Comparison of ENCODE assay signal across 17 cellular contexts in the genomic region with DNA sequence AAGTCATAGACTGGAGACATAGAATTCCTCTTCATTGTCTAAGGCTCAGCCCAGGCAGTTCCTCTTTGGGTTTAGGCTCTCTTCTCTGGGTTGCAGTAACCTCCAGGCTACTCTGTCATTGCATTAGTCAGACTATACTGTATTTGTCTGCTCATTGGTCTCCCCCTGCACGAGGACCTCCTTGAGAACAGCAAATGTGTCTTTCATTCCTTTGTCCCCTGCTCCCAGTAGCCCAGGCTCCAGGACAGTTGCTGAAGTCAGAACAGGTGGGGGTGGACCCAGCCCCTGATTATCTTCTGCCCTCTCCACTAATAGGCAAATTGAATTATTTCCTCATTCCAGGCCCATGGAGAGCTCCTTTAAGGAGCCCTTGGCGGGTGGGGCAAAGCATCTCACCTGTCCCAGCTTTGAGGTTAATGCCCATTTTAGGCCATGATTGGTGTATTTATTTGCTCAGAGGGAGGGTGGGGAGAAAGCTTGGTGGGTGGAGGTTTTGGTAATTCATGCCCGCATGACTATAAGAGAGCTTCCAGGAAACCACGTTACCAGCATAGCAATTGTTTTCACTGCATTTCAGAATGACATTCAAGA. TPM values are rescaled to one million over a fixed set of nuclear protein-coding genes. Genes with fewer than 3 reads are reported as not detected.
DNase-seq lines count a peak whose midpoint lies in the region; ATAC-seq lines count a peak whose summit lies in the region.
"Had no signal": no experiment of that assay in that cellular context is flagged by ENCODE, and none has a peak within 500 bp of the region (broad histone marks: within the 10 kb centered on the region; RNA-seq: fewer than 3 reads in every experiment).

No MANE protein-coding gene starts in this region.

- no peak overlapping the region for H3K4me3 ChIP-seq in aorta (ENCODE audit: low read length in 2 of 2)
- H3K4me3 ChIP-seq: GM12878, left ventricle myocardium inferior had no signal

- WGBS in aorta, 2 donors: 66 to 68% methylated on average over 4 of the region's 4 CpGs

- H3K27me3 Mint-ChIP-seq in effector memory CD8-positive, alpha-beta T cell: peaks cover 7 to 15% of the 10 kb centered on the region in 2 donors

- no peaks in the 10 kb centered on the region for H3K27me3 ChIP-seq in aorta (ENCODE audit: control insufficient read depth in 1 of 2, insufficient read depth in 2 of 2, low read length in 1 of 2)

- ATAC-seq in aorta (ENCODE audit: low FRiP score): no peak
- no peak for ATAC-seq in HG03460 (IDR thresholded peaks at IDR 0.05; ENCODE audit: unreplicated experiment)
- ATAC-seq in effector memory CD8-positive, alpha-beta T cell (replicated peaks): no peak
- ATAC-seq: activated naive CD8-positive, alpha-beta T cell treated with anti-CD3 and anti-CD28 coated beads, Interleukin-2, amount 50 U/mL, for 24 hours; GM12878 had no signal

- peaks cover 12 to 16% of the 10 kb centered on the region in 2 donors for H3K4me1 ChIP-seq in aorta (ENCODE audit: control insufficient read depth in 1 of 2, insufficient read depth in 2 of 2, low read length in 2 of 2)
- H3K4me1 ChIP-seq: parathyroid adenoma had no signal

- intact Hi-C loops in aorta (cut with DNase I): no loop called here

- no peaks in the 10 kb centered on the region for H3K4me1 Mint-ChIP-seq in effector memory CD8-positive, alpha-beta T cell (ENCODE audit: low read depth in 2 of 2)
- H3K4me1 Mint-ChIP-seq: activated naive CD8-positive, alpha-beta T cell treated with anti-CD3 and anti-CD28 coated beads, Interleukin-2, amount 50 U/mL, for 24 hours; CD14-positive monocyte; naive B cell had no signal

- no peak overlapping the region for H3K4me3 Mint-ChIP-seq in effector memory CD8-positive, alpha-beta T cell
- H3K4me3 Mint-ChIP-seq: activated naive CD8-positive, alpha-beta T cell treated with anti-CD3 and anti-CD28 coated beads, Interleukin-2, amount 50 U/mL, for 24 hours; naive B cell had no signal

- no peaks in the 10 kb centered on the region for H3K36me3 Mint-ChIP-seq in effector memory CD8-positive, alpha-beta T cell (ENCODE audit: insufficient read depth)
- H3K36me3 Mint-ChIP-seq: CD14-positive monocyte, naive B cell had no signal

- H3K9me3 Mint-ChIP-seq in effector memory CD8-positive, alpha-beta T cell: no peaks in the 10 kb centered on the region
- H3K9me3 Mint-ChIP-seq: activated naive CD8-positive, alpha-beta T cell treated with anti-CD3 and anti-CD28 coated beads, Interleukin-2, amount 50 U/mL, for 24 hours; naive B cell had no signal

- H3K27ac Mint-ChIP-seq in effector memory CD8-positive, alpha-beta T cell: no peak overlapping the region
- H3K27ac Mint-ChIP-seq: activated naive CD8-positive, alpha-beta T cell treated with anti-CD3 and anti-CD28 coated beads, Interleukin-2, amount 50 U/mL, for 24 hours had no signal

- H3K27ac ChIP-seq in aorta (ENCODE audit: low read depth in 1 of 2, low read length in 2 of 2): peak overlapping the region; percentile 32 to 87
- H3K27ac ChIP-seq: left ventricle myocardium inferior, parathyroid adenoma had no signal

- DNase-seq in NCI-H510A (lab: John Stamatoyannopoulos, UW) (peak; percentile 10), NCI-H510A treated with DMSO at 0.1 percent for 48 hours (lab: John Stamatoyannopoulos, UW) (no peak), NCI-H226 (peak; percentile 39), kidney tubule cell (ENCODE audit: low spot score) (peak; percentile 63), aorta (no peak), nucleus accumbens (lab: John Stamatoyannopoulos, UW) (no peak)
- no peak for DNase-seq in effector memory CD8-positive, alpha-beta T cell
- DNase-seq: activated naive CD8-positive, alpha-beta T cell treated with anti-CD3 and anti-CD28 coated beads, Interleukin-2, amount 50 U/mL, for 24 hours; central memory CD4-positive, alpha-beta T cell; GOT3; left ventricle myocardium inferior; naive B cell; NCI-H2081 had no signal

- H3K9me3 ChIP-seq in aorta (ENCODE audit: control insufficient read depth, low read length): no peaks in the 10 kb centered on the region
- H3K9me3 ChIP-seq: left ventricle myocardium inferior had no signal

- H3K36me3 ChIP-seq in aorta (ENCODE audit: control insufficient read depth in 1 of 2, insufficient read depth in 2 of 2, low read length in 1 of 2): peaks cover 2 to 14% of the 10 kb centered on the region in 2 donors
- H3K36me3 ChIP-seq: left ventricle myocardium inferior had no signal

RNA-seq across cellular contexts. Expression of gene NAV2, which starts 40.9 kb away (rescaled TPM):
- 100 to 1,000 TPM in 1 of 2 donors, 10 to 100 TPM in 1; 84.6 to 250 TPM for total RNA-seq in aorta
- 10 to 100 TPM in 1 of 2 donors, 1 to 10 TPM in 1; 5.0 to 18.2 TPM for polyA plus RNA-seq in aorta
- polyA plus RNA-seq: CD14-positive monocyte had no signal

Comparison
In these comparisons a context has a peak if more than half of its experiments do, and no peak if none do; other contexts are left out.
1. DNase-seq: peak in NCI-H510A (single experiment), NCI-H226 (single experiment) and kidney tubule cell (single experiment); none in NCI-H510A treated with DMSO at 0.1 percent for 48 hours (single experiment), aorta (0 of 2), nucleus accumbens (0 of 56) and effector memory CD8-positive, alpha-beta T cell (0 of 3).